In the genomic region with DNA sequence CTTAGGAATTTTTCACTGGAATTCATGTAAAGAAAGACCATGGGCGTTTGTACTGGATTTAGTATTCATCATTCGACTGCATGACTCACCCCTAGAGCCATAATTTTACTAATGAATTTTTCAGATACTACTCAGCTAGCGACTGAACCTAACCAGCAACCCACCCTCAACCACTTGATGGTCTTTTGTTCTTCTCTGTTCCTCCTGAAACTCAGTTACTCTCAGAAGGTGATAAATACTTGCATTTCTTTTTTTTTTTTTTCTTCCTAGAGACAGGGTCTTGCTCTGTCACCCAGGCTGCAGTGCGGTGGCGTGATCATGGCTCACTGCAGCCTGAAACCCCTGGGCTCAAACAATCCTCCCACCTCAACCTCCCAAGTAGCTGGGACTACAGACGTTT, we compare ENCODE assay signal across 6 cellular contexts.
DNase-seq lines count a peak whose midpoint lies in the region; ATAC-seq, FAIRE-seq and TF ChIP-seq lines count a peak whose summit lies in the region.
"Not testable (repeated sequence)": the region's sequence is repeated elsewhere in the genome, so short reads cannot be mapped to it uniquely, and the experiment has no call there.

No MANE protein-coding gene starts in this region.

- not testable (repeated sequence) for H3K27ac Mint-ChIP-seq in stimulated activated memory B cell treated with anti-CD40 and anti-IgM and Interleukin-4, amounts not matched to agents 10 μg/mL and 1 μg/mL and 100 μg/mL, for 72 hours

- H3K27me3 ChIP-seq in GM06990 (replicated peaks; ENCODE audit: control insufficient read depth, insufficient read depth, low read length), result not testable (repeated sequence)
- H3K27me3 ChIP-seq in OCI-LY3 (ENCODE audit: low read depth, low read length), result peaks cover 58% of the 10 kb centered on the region

- H3K79me2 ChIP-seq in OCI-LY3 (ENCODE audit: low read length), result not testable (repeated sequence)

- not testable (repeated sequence) for H3K27ac ChIP-seq in OCI-LY3 (ENCODE audit: low read length)

- H3K9ac ChIP-seq in OCI-LY3 (ENCODE audit: low read length), result not testable (repeated sequence)

- H3K36me3 ChIP-seq in GM06990 (ENCODE audit: control insufficient read depth, insufficient read depth, low read length); OCI-LY3 (replicated peaks; ENCODE audit: low read depth, low read length): not testable (repeated sequence)

- not testable (repeated sequence) for H3K4me1 Mint-ChIP-seq in stimulated activated memory B cell treated with anti-CD40 and anti-IgM and Interleukin-4, amounts not matched to agents 10 μg/mL and 1 μg/mL and 100 μg/mL, for 72 hours

- DNase-seq in GM06990 (ENCODE audit: extremely low read depth, insufficient read length) (peak; percentile 31), GM12865 (ENCODE audit: low read depth) (peak; percentile 56)
- not testable (repeated sequence) for DNase-seq in GM18507 (ENCODE audit: extremely low spot score, insufficient read length, low read depth)

- not testable (repeated sequence) for H3K9me3 ChIP-seq in OCI-LY3 (ENCODE audit: insufficient read depth, low read length)

- not testable (repeated sequence) for H3K9me3 Mint-ChIP-seq in stimulated activated memory B cell treated with anti-CD40 and anti-IgM and Interleukin-4, amounts not matched to agents 10 μg/mL and 1 μg/mL and 100 μg/mL, for 72 hours

- H2AFZ ChIP-seq in OCI-LY3 (ENCODE audit: low read depth, low read length), result not testable (repeated sequence)

- not testable (repeated sequence) for H3K4me1 ChIP-seq in OCI-LY3 (ENCODE audit: low read length)

- H3K27me3 Mint-ChIP-seq in stimulated activated memory B cell treated with anti-CD40 and anti-IgM and Interleukin-4, amounts not matched to agents 10 μg/mL and 1 μg/mL and 100 μg/mL, for 72 hours, result peaks cover 35% of the 10 kb centered on the region

- H3K4me3 Mint-ChIP-seq in stimulated activated memory B cell treated with anti-CD40 and anti-IgM and Interleukin-4, amounts not matched to agents 10 μg/mL and 1 μg/mL and 100 μg/mL, for 72 hours, result not testable (repeated sequence)

- peak; percentile 51 for ATAC-seq in HG02938 (IDR thresholded peaks at IDR 0.05; ENCODE audit: unreplicated experiment)
- ATAC-seq in stimulated activated memory B cell treated with anti-CD40 and anti-IgM and Interleukin-4, amounts not matched to agents 10 μg/mL and 1 μg/mL and 100 μg/mL, for 72 hours, result peak; percentile 72

- not testable (repeated sequence) for TF ChIP-seq CTCF in GM06990 (IDR thresholded peaks at IDR 0.05; ENCODE audit: insufficient read depth, low read length, poor library complexity, severe bottlenecking); GM12865 (IDR thresholded peaks at IDR 0.05; ENCODE audit: insufficient read depth, low read depth, low read length, missing control alignments); OCI-LY3 (IDR thresholded peaks at IDR 0.05; ENCODE audit: low read depth, low read length)

- H3K4me2 ChIP-seq in OCI-LY3 (ENCODE audit: low read length), result peak overlapping the region; percentile 10

- H3K4me3 ChIP-seq in GM06990 (replicated peaks; ENCODE audit: low read depth, low read length); GM12865 (ENCODE audit: low read depth, low read length); OCI-LY3 (ENCODE audit: low read length): not testable (repeated sequence)

- peak; percentile 36 for FAIRE-seq in GM18507 (lab: Jason Lieb, UNC)

- H4K20me1 ChIP-seq in OCI-LY3 (ENCODE audit: insufficient read depth, low read length), result peaks cover 20% of the 10 kb centered on the region

- H3K36me3 Mint-ChIP-seq in stimulated activated memory B cell treated with anti-CD40 and anti-IgM and Interleukin-4, amounts not matched to agents 10 μg/mL and 1 μg/mL and 100 μg/mL, for 72 hours, result not testable (repeated sequence)
